In genomic region chr19:57192993-57193392, GRCh38 we compare ENCODE assay signal across 8 cellular contexts. TPM values are rescaled to one million over a fixed set of nuclear protein-coding genes. Genes with fewer than 3 reads are reported as not detected.
DNase-seq lines count a peak whose midpoint lies in the region; ATAC-seq and TF ChIP-seq lines count a peak whose summit lies in the region.
"Had no signal": no experiment of that assay in that cellular context is flagged by ENCODE, and none has a peak within 500 bp of the region (broad histone marks: within the 10 kb centered on the region; RNA-seq: fewer than 3 reads in every experiment).

No MANE protein-coding gene starts in this region.

- peak overlapping the region; percentile 4 to 98 (median 95) for H3K27ac Mint-ChIP-seq in brain

- peaks cover 35% of the 10 kb centered on the region for H3K4me1 Mint-ChIP-seq in brain

- peaks cover 16% of the 10 kb centered on the region for H3K27me3 Mint-ChIP-seq in brain

- H2BK5ac ChIP-seq in trophoblast cell (ENCODE audit: low read depth, low read length, poor library complexity) = no peak overlapping the region

- H4K91ac ChIP-seq in trophoblast cell (ENCODE audit: low read depth, low read length) = no peak overlapping the region

- peak overlapping the region; percentile 98 to 100 (median 99) for H3K4me3 Mint-ChIP-seq in brain

- no peak overlapping the region for H3K23ac ChIP-seq in trophoblast cell (ENCODE audit: low read length)

- H3K4me2 ChIP-seq in trophoblast cell (ENCODE audit: low read length) = peak overlapping the region; percentile 79

- H3K79me2 ChIP-seq in trophoblast cell (ENCODE audit: control insufficient read depth, insufficient read depth, low read length, poor library complexity) = peaks cover 15% of the 10 kb centered on the region

- H3K9me3 ChIP-seq in trophoblast cell (ENCODE audit: insufficient read depth, low read depth, low read length) = peaks cover 5% of the 10 kb centered on the region
- H3K9me3 ChIP-seq in adrenal gland (replicated peaks in 1 of 3) = no peaks in the 10 kb centered on the region

- intact Hi-C loops in adrenal gland (cut with DNase I) = no loop called here

- no peak overlapping the region for H2BK12ac ChIP-seq in trophoblast cell (ENCODE audit: low read length)

- TF ChIP-seq CTCF in brain (conservative IDR thresholded peaks at IDR 0.05) (no peak), adrenal gland (IDR thresholded peaks at IDR 0.05) (no peak)

- H4K12ac ChIP-seq in trophoblast cell (ENCODE audit: low read depth, low read length) = no peak overlapping the region

- no peak overlapping the region for H4K8ac ChIP-seq in trophoblast cell (ENCODE audit: low read depth, low read length)

- no peak overlapping the region for H3K18ac ChIP-seq in trophoblast cell (ENCODE audit: low read length)

- no peak for TF ChIP-seq POLR2A in adrenal gland (IDR thresholded peaks at IDR 0.05)

- ATAC-seq in GM19035 (IDR thresholded peaks at IDR 0.05; ENCODE audit: unreplicated experiment) = no peak

- no peak overlapping the region for H2AFZ ChIP-seq in trophoblast cell (ENCODE audit: insufficient read depth, low read length, poor library complexity)

- H2BK120ac ChIP-seq in trophoblast cell (ENCODE audit: insufficient read depth, low read length, poor library complexity) = no peak overlapping the region

- H3K4me1 ChIP-seq in trophoblast cell (ENCODE audit: control insufficient read depth in 1 of 2, insufficient read depth in 2 of 2, low read length in 2 of 2) (peaks cover 9 to 10% of the 10 kb centered on the region in 2 experiments), adrenal gland (replicated peaks in 1 of 2) (peaks cover 14 to 16% of the 10 kb centered on the region in 2 donors)

- H3K36me3 ChIP-seq in trophoblast cell (ENCODE audit: control insufficient read depth in 1 of 2, insufficient read depth in 2 of 2, low read length in 2 of 2) (peaks cover 27 to 36% of the 10 kb centered on the region in 2 experiments), adrenal gland (replicated peaks in 1 of 2) (peaks cover 0 to 43% of the 10 kb centered on the region in 2 donors)

- peaks cover 8% of the 10 kb centered on the region for H3K79me1 ChIP-seq in trophoblast cell (ENCODE audit: low read length)

- H3K9ac ChIP-seq in trophoblast cell (ENCODE audit: low read length) = no peak overlapping the region

- peaks cover 18 to 28% (median 23%) of the 10 kb centered on the region in 5 experiments for H3K9me3 Mint-ChIP-seq in brain

- H3K4me3 ChIP-seq in Jurkat, Clone E6-1 (ENCODE audit: low read length) = no peak overlapping the region
- no peak overlapping the region for H3K4me3 ChIP-seq in trophoblast cell (ENCODE audit: low read depth, low read length)
- peak overlapping the region in 1 of 4 donors; percentile 75 for H3K4me3 ChIP-seq in adrenal gland

- no peak overlapping the region for H3K14ac ChIP-seq in trophoblast cell (ENCODE audit: low read length)

- H3K36me3 Mint-ChIP-seq in brain = peaks cover 82% of the 10 kb centered on the region

- H3K4ac ChIP-seq in trophoblast cell (ENCODE audit: low read depth, low read length) = no peak overlapping the region

- WGBS in trophoblast cell (ENCODE audit: extremely low coverage, insufficient coverage, insufficient read length) = no CpG with 5 or more reads among the region's 5 CpGs
- WGBS in adrenal gland, 4 donors = 86 to 88% (median 87%) methylated on average over 5 of the region's 5 CpGs

- H3K27ac ChIP-seq in trophoblast cell (ENCODE audit: low read depth, low read length) (no peak overlapping the region), adrenal gland (no peak overlapping the region)

- H3K27me3 ChIP-seq in trophoblast cell (ENCODE audit: insufficient read depth, low read length) (no peaks in the 10 kb centered on the region), adrenal gland (no peaks in the 10 kb centered on the region)

- no peak overlapping the region for H2AK5ac ChIP-seq in trophoblast cell (ENCODE audit: low read length)

- DNase-seq in Jurkat, Clone E6-1 (ENCODE audit: low read depth, low spot score) = peak; percentile 11
- DNase-seq in trophoblast cell = no peak
- DNase-seq in NCI-H2227 (lab: John Stamatoyannopoulos, UW; ENCODE audit: unreplicated experiment) = no peak
- no peak for DNase-seq in adrenal gland
- DNase-seq: cortex of kidney, retina had no signal

RNA-seq across cellular contexts. Expression of gene ZNF264, which starts 1.7 kb away (rescaled TPM):
- 5.2 TPM for polyA plus RNA-seq in Jurkat, Clone E6-1 (2012; ENCODE audit: insufficient read depth, insufficient read length)
- 5.7 TPM for polyA plus RNA-seq in brain (ENCODE audit: insufficient read depth, low read depth, low replicate concordance)
- polyA plus RNA-seq in trophoblast cell (2013) = 5.7 TPM in 2 replicates
- total RNA-seq in adrenal gland = 10 to 100 TPM; 11.8 to 78.1 (median 37.6) TPM
- 1 to 10 TPM; 6.4 to 9.8 (median 7.9) TPM for polyA plus RNA-seq in adrenal gland

RNA-seq across cellular contexts. Expression of gene DUXA, which starts 25.7 kb away (rescaled TPM):
- polyA plus RNA-seq in Jurkat, Clone E6-1 (2012; ENCODE audit: insufficient read depth, insufficient read length) = not detected
- not detected for polyA plus RNA-seq in brain (ENCODE audit: insufficient read depth, low read depth, low replicate concordance)
- not detected in 2 replicates for polyA plus RNA-seq in trophoblast cell (2013)
- total RNA-seq in adrenal gland = not detected
- polyA plus RNA-seq in adrenal gland = not detected

RNA-seq across cellular contexts. Expression of gene AURKC, which starts 37.8 kb away (rescaled TPM):
- 2.8 TPM for polyA plus RNA-seq in Jurkat, Clone E6-1 (2012; ENCODE audit: insufficient read depth, insufficient read length)
- polyA plus RNA-seq in brain (ENCODE audit: insufficient read depth, low read depth, low replicate concordance) (0.93 TPM), adrenal gland (1 to 10 TPM; 1.9 to 5.0 (median 2.1) TPM)
- 0.63 and 0.85 TPM in 2 replicates for polyA plus RNA-seq in trophoblast cell (2013)
- 1 to 10 TPM in 3 of 8 donors, under 1 TPM in 3, not detected in 2; 0.50 to 2.4 (median 1.1) TPM for total RNA-seq in adrenal gland

RNA-seq across cellular contexts. Expression of gene ZNF805, which starts 47.4 kb away (rescaled TPM):
- 1.3 TPM for polyA plus RNA-seq in Jurkat, Clone E6-1 (2012; ENCODE audit: insufficient read depth, insufficient read length)
- polyA plus RNA-seq in brain (ENCODE audit: insufficient read depth, low read depth, low replicate concordance) (1.2 TPM), adrenal gland (1 to 10 TPM in 2 of 3 donors, under 1 TPM in 1; 0.84 to 3.4 (median 1.5) TPM)
- 4.7 and 5.0 TPM in 2 replicates for polyA plus RNA-seq in trophoblast cell (2013)
- 10 to 100 TPM; 11.7 to 29.7 (median 18.9) TPM for total RNA-seq in adrenal gland

RNA-seq across cellular contexts. Expression of gene ZIM3, which starts 48.0 kb away (rescaled TPM):
- not detected for polyA plus RNA-seq in Jurkat, Clone E6-1 (2012; ENCODE audit: insufficient read depth, insufficient read length)
- not detected for polyA plus RNA-seq in brain (ENCODE audit: insufficient read depth, low read depth, low replicate concordance)
- polyA plus RNA-seq in trophoblast cell (2013) = not detected in 2 replicates
- total RNA-seq in adrenal gland = not detected
- not detected for polyA plus RNA-seq in adrenal gland
